Comparison of ENCODE assay signal across 17 cellular contexts in the genomic region with DNA sequence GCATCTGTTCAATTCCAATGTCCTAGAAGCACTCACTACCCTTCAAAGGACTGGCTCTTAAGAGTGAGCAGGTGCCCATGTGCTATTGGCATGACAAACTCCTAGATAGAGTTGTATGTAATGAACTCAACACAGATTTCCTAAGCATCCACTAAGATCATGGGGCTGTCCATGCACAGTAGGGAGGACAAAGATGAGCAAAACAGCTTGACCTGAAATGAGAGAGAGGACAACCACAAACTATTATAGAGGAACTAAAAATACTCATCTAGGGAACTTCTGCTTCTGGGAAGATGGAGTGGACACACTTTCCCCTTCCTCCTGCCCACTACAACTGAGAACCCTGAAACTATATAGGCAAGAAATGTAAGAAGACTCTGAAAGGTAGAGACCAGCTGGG. TPM values are rescaled to one million over a fixed set of nuclear protein-coding genes. Genes with fewer than 3 reads are reported as not detected.
DNase-seq lines count a peak whose midpoint lies in the region; ATAC-seq and TF ChIP-seq lines count a peak whose summit lies in the region.
"Had no signal": no experiment of that assay in that cellular context is flagged by ENCODE, and none has a peak within 500 bp of the region (broad histone marks: within the 10 kb centered on the region; RNA-seq: fewer than 3 reads in every experiment).

No MANE protein-coding gene starts in this region.

- peaks cover 2 to 70% (median 34%) of the 10 kb centered on the region in 6 donors for H3K36me3 ChIP-seq in spleen
- H3K36me3 ChIP-seq in aorta (ENCODE audit: control insufficient read depth in 1 of 2, insufficient read depth in 2 of 2, low read length in 1 of 2) = peaks cover 7 to 9% of the 10 kb centered on the region in 2 donors

- no peaks in the 10 kb centered on the region for H3K9me3 ChIP-seq in spleen
- no peaks in the 10 kb centered on the region for H3K9me3 ChIP-seq in aorta (ENCODE audit: control insufficient read depth, low read length)
- H3K9me3 ChIP-seq: ascending aorta, esophagus muscularis mucosa had no signal

- DNase-seq in activated T-cell treated with anti-CD3 and anti-CD28 coated beads, Interleukin-2, amount 50 U/mL, for 24 hours = no peak
- no peak for DNase-seq in activated T-cell treated with anti-CD3 and anti-CD28 coated beads, Interleukin-2, amount 50 U/mL, for 48 hours
- peak; percentile 7 for DNase-seq in SKM-1 (lab: John Stamatoyannopoulos, UW; ENCODE audit: unreplicated experiment)
- no peak for DNase-seq in epithelial cell of prostate (ENCODE audit: low read depth, low spot score)
- no peak for DNase-seq in spleen
- no peak for DNase-seq in aorta
- DNase-seq in NCI-H1436 (lab: John Stamatoyannopoulos, UW) = no peak
- DNase-seq: ACHN, cortex of kidney, head of caudate nucleus, NCI-H2227 treated with DMSO at 0.1 percent for 48 hours had no signal

- peak overlapping the region; percentile 6 for H3K4me3 Mint-ChIP-seq in activated T-cell treated with anti-CD3 and anti-CD28 coated beads, Interleukin-2, amount 50 U/mL, for 24 hours
- H3K4me3 Mint-ChIP-seq: WTC11 had no signal

- no peak for TF ChIP-seq CTCF in spleen (IDR thresholded peaks at IDR 0.05 in 8 of 11, conservative IDR thresholded peaks at IDR 0.05 in 3 of 11)

- peaks cover 82% of the 10 kb centered on the region for H3K36me3 Mint-ChIP-seq in activated T-cell treated with anti-CD3 and anti-CD28 coated beads, Interleukin-2, amount 50 U/mL, for 24 hours (ENCODE audit: low read depth)

- H3K27ac ChIP-seq in epithelial cell of prostate (peak overlapping the region; percentile 95), spleen (peak overlapping the region in 7 of 8 donors; percentile 59 to 88 (median 75)), aorta (ENCODE audit: low read depth in 1 of 2, low read length in 2 of 2) (no peak overlapping the region)
- H3K27ac ChIP-seq: ascending aorta, esophagus muscularis mucosa, SK-N-MC had no signal

- no peaks in the 10 kb centered on the region for H3K27me3 Mint-ChIP-seq in activated T-cell treated with anti-CD3 and anti-CD28 coated beads, Interleukin-2, amount 50 U/mL, for 24 hours
- H3K27me3 Mint-ChIP-seq: progenitor cell of endocrine pancreas had no signal

- H3K4me3 ChIP-seq in spleen (peak overlapping the region in 4 of 8 donors; percentile 1 to 52 (median 14)), aorta (ENCODE audit: low read length in 2 of 2) (no peak overlapping the region)
- H3K4me3 ChIP-seq: ascending aorta, esophagus muscularis mucosa, SK-N-MC had no signal

- peaks cover 32% of the 10 kb centered on the region for H3K4me1 Mint-ChIP-seq in activated T-cell treated with anti-CD3 and anti-CD28 coated beads, Interleukin-2, amount 50 U/mL, for 24 hours (ENCODE audit: low read depth)
- H3K4me1 Mint-ChIP-seq: WTC11 had no signal

- ATAC-seq in GM21717 (IDR thresholded peaks at IDR 0.05; ENCODE audit: unreplicated experiment) (no peak), aorta (ENCODE audit: low FRiP score) (no peak)
- ATAC-seq: WTC11 had no signal

- intact Hi-C loops in spleen (cut with DNase I; ENCODE audit: low total_unique reads) (no loop called here), aorta (cut with DNase I) (no loop called here)

- H3K27me3 ChIP-seq in spleen (replicated peaks in 1 of 7) = no peaks in the 10 kb centered on the region
- H3K27me3 ChIP-seq in aorta (ENCODE audit: control insufficient read depth in 1 of 2, insufficient read depth in 2 of 2, low read length in 1 of 2) = no peaks in the 10 kb centered on the region
- H3K27me3 ChIP-seq: ascending aorta, esophagus muscularis mucosa had no signal

- peak overlapping the region; percentile 87 for H3K27ac Mint-ChIP-seq in activated T-cell treated with anti-CD3 and anti-CD28 coated beads, Interleukin-2, amount 50 U/mL, for 24 hours
- H3K27ac Mint-ChIP-seq: progenitor cell of endocrine pancreas had no signal

- no peak for TF ChIP-seq POLR2A in spleen (IDR thresholded peaks at IDR 0.05)

- peaks cover 0 to 27% (median 0%) of the 10 kb centered on the region in 6 donors for H3K4me1 ChIP-seq in spleen
- no peaks in the 10 kb centered on the region for H3K4me1 ChIP-seq in aorta (ENCODE audit: control insufficient read depth in 1 of 2, insufficient read depth in 2 of 2, low read length in 2 of 2)
- H3K4me1 ChIP-seq: ascending aorta, esophagus muscularis mucosa had no signal

- no peaks in the 10 kb centered on the region for H3K9me3 Mint-ChIP-seq in activated T-cell treated with anti-CD3 and anti-CD28 coated beads, Interleukin-2, amount 50 U/mL, for 24 hours

RNA-seq across cellular contexts. Expression of a gene that starts 20.7 kb away (rescaled TPM):
- total RNA-seq in spleen = 10 to 100 TPM; 16.3 to 25.6 (median 21.0) TPM
- polyA plus RNA-seq in spleen = 10 to 100 TPM; 19.0 to 25.5 (median 23.3) TPM
- total RNA-seq in aorta = 10 to 100 TPM; 14.8 to 15.6 TPM
- 10 to 100 TPM; 21.0 to 27.8 TPM for polyA plus RNA-seq in aorta

RNA-seq across cellular contexts. Expression of a gene that starts 21.2 kb away (rescaled TPM):
- total RNA-seq in spleen (10 to 100 TPM; 16.7 to 29.3 (median 23.3) TPM), aorta (10 to 100 TPM in 1 of 2 donors, 1 to 10 TPM in 1; 9.6 to 12.1 TPM)
- polyA plus RNA-seq in spleen (10 to 100 TPM; 13.5 to 24.6 (median 19.3) TPM), aorta (10 to 100 TPM; 12.1 to 14.8 TPM)

RNA-seq across cellular contexts. Expression of a gene that starts 21.3 kb away (rescaled TPM):
- total RNA-seq in spleen = 10 to 100 TPM in 6 of 7 donors, 1 to 10 TPM in 1; 5.6 to 25.4 (median 12.0) TPM
- polyA plus RNA-seq in spleen = 1 to 10 TPM; 2.7 to 5.1 (median 4.8) TPM
- 1 to 10 TPM; 4.9 to 7.4 TPM for total RNA-seq in aorta
- 1 to 10 TPM; 1.4 to 4.8 TPM for polyA plus RNA-seq in aorta
- total RNA-seq: ascending aorta had no signal

RNA-seq across cellular contexts. Expression of a gene that starts 42.0 kb away (rescaled TPM):
- total RNA-seq in spleen (not detected), aorta (not detected)
- polyA plus RNA-seq in spleen (not detected), aorta (not detected)
- total RNA-seq: ascending aorta, esophagus muscularis mucosa, progenitor cell of endocrine pancreas, WTC11 had no signal

Comparison
In these comparisons a context has a peak if more than half of its experiments do, and no peak if none do; other contexts are left out.
1. H3K27ac ChIP-seq: peak in epithelial cell of prostate (single experiment) and spleen (7 of 8); none in aorta (0 of 2).